ENCODE assay signal across 20 cellular contexts in genomic region chr22:19800306-19800705, GRCh38. TPM values are rescaled to one million over a fixed set of nuclear protein-coding genes. Genes with fewer than 3 reads are reported as not detected.
"Had no signal": no experiment of that assay in that cellular context is flagged by ENCODE, and none has a peak within 500 bp of the region (broad histone marks: within the 10 kb centered on the region; RNA-seq: fewer than 3 reads in every experiment).

No MANE protein-coding gene starts in this region.

- H3K4me3 Mint-ChIP-seq: activated naive CD8-positive, alpha-beta T cell treated with anti-CD3 and anti-CD28 coated beads, Interleukin-2, amount 10 ng/mL, durations not matched to agents 7 days and 5 days; activated T-cell treated with anti-CD3 and anti-CD28 coated beads, Interleukin-2, amount 50 U/mL, for 24 hours; naive thymus-derived CD8-positive, alpha-beta T cell; neural progenitor cell; T-helper 2 cell treated with Interferon-gamma antibody and Interleukin-4, amounts not matched to agents 5 μg/mL and 100 μg/mL, for 36 hours had no signal

- H3K36me3 Mint-ChIP-seq: activated naive CD8-positive, alpha-beta T cell treated with anti-CD3 and anti-CD28 coated beads, Interleukin-2, amount 10 ng/mL, durations not matched to agents 7 days and 5 days had no signal

- H3K27me3 Mint-ChIP-seq: activated naive CD8-positive, alpha-beta T cell treated with anti-CD3 and anti-CD28 coated beads, Interleukin-2, amount 10 ng/mL, durations not matched to agents 7 days and 5 days; activated T-cell treated with anti-CD3 and anti-CD28 coated beads, Interleukin-2, amount 50 U/mL, for 24 hours; naive thymus-derived CD8-positive, alpha-beta T cell had no signal

- H2AFZ ChIP-seq: neural progenitor cell had no signal

- DNase-seq: activated CD8-positive, alpha-beta memory T cell treated with anti-CD3 and anti-CD28 coated beads, Interleukin-2, amount 50 U/mL, for 4 hours; activated naive CD4-positive, alpha-beta T cell; activated naive CD8-positive, alpha-beta T cell treated with anti-CD3 and anti-CD28 coated beads, Interleukin-2, amount 10 ng/mL, durations not matched to agents 7 days and 5 days; activated T-cell treated with anti-CD3 and anti-CD28 coated beads, Interleukin-2, amount 50 U/mL, for 24 hours; amniotic stem cell; naive thymus-derived CD8-positive, alpha-beta T cell; stimulated activated CD4-positive, alpha-beta T cell treated with anti-CD3 and anti-CD28 coated beads, Interleukin-12 subunit alpha, Interleukin-12 subunit beta, amount 100 ng/mL, for 4 hours; stimulated activated CD4-positive, alpha-beta T cell treated with anti-CD3 and anti-CD28 coated beads, Interleukin-4, amount 100 ng/mL, for 4 hours; stimulated activated naive CD8-positive, alpha-beta T cell treated with anti-CD3 and anti-CD28 coated beads, Interleukin-15, Interleukin-2, amounts not matched to agents 100 U/mL and 50 U/mL, for 24 hours; thyroid gland; upper lobe of right lung had no signal

- H3K4me3 ChIP-seq: breast epithelium, heart right ventricle, neural progenitor cell, ovary, prostate gland, thyroid gland, upper lobe of right lung had no signal

- H3K4me2 ChIP-seq: neural progenitor cell had no signal

- H3K9ac ChIP-seq: neural progenitor cell had no signal

- H3K4me1 Mint-ChIP-seq: activated naive CD8-positive, alpha-beta T cell treated with anti-CD3 and anti-CD28 coated beads, Interleukin-2, amount 10 ng/mL, durations not matched to agents 7 days and 5 days had no signal

- FAIRE-seq: TTC549 had no signal

- H3K27ac ChIP-seq: epithelial cell of prostate, heart right ventricle, neural progenitor cell, ovary, prostate gland, thyroid gland, upper lobe of right lung had no signal

- H3K36me3 ChIP-seq: breast epithelium, heart right ventricle, neural progenitor cell, ovary, prostate gland, thyroid gland, upper lobe of right lung had no signal

- H3K9me3 Mint-ChIP-seq: activated naive CD8-positive, alpha-beta T cell treated with anti-CD3 and anti-CD28 coated beads, Interleukin-2, amount 10 ng/mL, durations not matched to agents 7 days and 5 days; activated T-cell treated with anti-CD3 and anti-CD28 coated beads, Interleukin-2, amount 50 U/mL, for 24 hours; activated T-helper 2 cell treated with anti-CD3 and anti-CD28 coated beads, Interferon-gamma antibody, Interleukin-2, Interleukin-4, amounts not matched to agents 10 μg/mL and 5 μg/mL and 100 μg/mL, durations not matched to agents 14 hours and 24 hours and 36 hours; naive thymus-derived CD8-positive, alpha-beta T cell; neural progenitor cell; T-helper 2 cell treated with Interferon-gamma antibody and Interleukin-4, amounts not matched to agents 5 μg/mL and 100 μg/mL, for 36 hours had no signal

- H3K27me3 ChIP-seq: breast epithelium, heart right ventricle, neural progenitor cell, ovary, thyroid gland, upper lobe of right lung had no signal

- H3K27ac Mint-ChIP-seq: activated naive CD8-positive, alpha-beta T cell treated with anti-CD3 and anti-CD28 coated beads, Interleukin-2, amount 10 ng/mL, durations not matched to agents 7 days and 5 days; activated T-cell treated with anti-CD3 and anti-CD28 coated beads, Interleukin-2, amount 50 U/mL, for 24 hours; activated T-helper 2 cell treated with anti-CD3 and anti-CD28 coated beads, Interferon-gamma antibody, Interleukin-2, Interleukin-4, amounts not matched to agents 10 μg/mL and 5 μg/mL and 100 μg/mL, durations not matched to agents 14 hours and 24 hours and 36 hours; naive thymus-derived CD8-positive, alpha-beta T cell; neural progenitor cell; T-helper 2 cell treated with Interferon-gamma antibody and Interleukin-4, amounts not matched to agents 5 μg/mL and 100 μg/mL, for 36 hours had no signal

- ATAC-seq: naive thymus-derived CD8-positive, alpha-beta T cell; stimulated activated naive CD8-positive, alpha-beta T cell treated with anti-CD3 and anti-CD28 coated beads, Interleukin-15, Interleukin-2, amounts not matched to agents 100 U/mL and 50 U/mL, for 24 hours had no signal

- H3K4me1 ChIP-seq: breast epithelium, neural progenitor cell, prostate gland, thyroid gland, upper lobe of right lung had no signal

- H3K9me3 ChIP-seq: breast epithelium, heart right ventricle, ovary, prostate gland, thyroid gland, upper lobe of right lung had no signal

RNA-seq across cellular contexts. Expression of gene TBX1, which starts 39.7 kb away (rescaled TPM):
- total RNA-seq: naive thymus-derived CD8-positive, alpha-beta T cell had no signal
- polyA plus RNA-seq: naive thymus-derived CD8-positive, alpha-beta T cell had no signal
